Comparison of ENCODE assay signal across 23 cellular contexts in genomic region chr19:6226012-6226411, GRCh38.
"Had no signal": no experiment of that assay in that cellular context is flagged by ENCODE, and none has a peak within 500 bp of the region (broad histone marks: within the 10 kb centered on the region; RNA-seq: fewer than 3 reads in every experiment).

No MANE protein-coding gene starts in this region.

- ATAC-seq: activated CD4-positive, alpha-beta T cell treated with anti-CD3 and anti-CD28 coated beads for 36 hours; activated T-cell treated with anti-CD3 and anti-CD28 coated beads, Interleukin-2, amount 50 U/mL, for 72 hours; foreskin keratinocyte; left lobe of liver; naive thymus-derived CD8-positive, alpha-beta T cell; stimulated activated memory B cell treated with anti-CD40 and anti-IgM and Interleukin-4, amounts not matched to agents 10 μg/mL and 1 μg/mL and 100 μg/mL, for 72 hours had no signal

- H3K9me3 Mint-ChIP-seq: activated B cell treated with CpG ODN at 0.5 μM for 24 hours; activated naive CD4-positive, alpha-beta T cell treated with anti-CD3 and anti-CD28 coated beads for 36 hours; activated naive CD8-positive, alpha-beta T cell treated with anti-CD3 and anti-CD28 coated beads, Interleukin-2, amount 10 ng/mL, durations not matched to agents 7 days and 5 days; activated T-cell treated with anti-CD3 and anti-CD28 coated beads, Interleukin-2, amount 50 U/mL, for 72 hours; dendritic cell treated with granulocyte-macrophage colony-stimulating factor and Interleukin-4, amounts not matched to agents 40 ng/mL and 50 ng/mL, for 4 days; immature natural killer cell; naive thymus-derived CD8-positive, alpha-beta T cell; stimulated activated memory B cell treated with anti-CD40 and anti-IgM and Interleukin-4, amounts not matched to agents 10 μg/mL and 1 μg/mL and 100 μg/mL, for 72 hours; T-helper 1 cell treated with Interleukin-12 subunit alpha and Interleukin-12 subunit beta and Interleukin-4 antibody, amounts not matched to agents 30 μg/mL and 1 μg/mL, for 36 hours had no signal

- H3K4me3 Mint-ChIP-seq: activated B cell treated with CpG ODN at 0.5 μM for 24 hours; activated CD4-positive, alpha-beta T cell treated with anti-CD3 and anti-CD28 coated beads for 36 hours; activated naive CD4-positive, alpha-beta T cell treated with anti-CD3 and anti-CD28 coated beads for 36 hours; activated naive CD8-positive, alpha-beta T cell treated with anti-CD3 and anti-CD28 coated beads, Interleukin-2, amount 10 ng/mL, durations not matched to agents 7 days and 5 days; activated T-cell treated with anti-CD3 and anti-CD28 coated beads, Interleukin-2, amount 50 U/mL, for 72 hours; dendritic cell treated with granulocyte-macrophage colony-stimulating factor and Interleukin-4, amounts not matched to agents 40 ng/mL and 50 ng/mL, for 4 days; immature natural killer cell; naive thymus-derived CD8-positive, alpha-beta T cell; stimulated activated memory B cell treated with anti-CD40 and anti-IgM and Interleukin-4, amounts not matched to agents 10 μg/mL and 1 μg/mL and 100 μg/mL, for 72 hours; T-helper 1 cell treated with Interleukin-12 subunit alpha and Interleukin-12 subunit beta and Interleukin-4 antibody, amounts not matched to agents 30 μg/mL and 1 μg/mL, for 36 hours had no signal

- H3K4me1 Mint-ChIP-seq: activated B cell treated with CpG ODN at 0.5 μM for 24 hours had no signal

- H3K27ac Mint-ChIP-seq: activated B cell treated with CpG ODN at 0.5 μM for 24 hours; activated CD4-positive, alpha-beta T cell treated with anti-CD3 and anti-CD28 coated beads for 36 hours; activated naive CD4-positive, alpha-beta T cell treated with anti-CD3 and anti-CD28 coated beads for 36 hours; activated naive CD8-positive, alpha-beta T cell treated with anti-CD3 and anti-CD28 coated beads, Interleukin-2, amount 10 ng/mL, durations not matched to agents 7 days and 5 days; activated T-cell treated with anti-CD3 and anti-CD28 coated beads, Interleukin-2, amount 50 U/mL, for 72 hours; dendritic cell treated with granulocyte-macrophage colony-stimulating factor and Interleukin-4, amounts not matched to agents 40 ng/mL and 50 ng/mL, for 4 days; immature natural killer cell; stimulated activated memory B cell treated with anti-CD40 and anti-IgM and Interleukin-4, amounts not matched to agents 10 μg/mL and 1 μg/mL and 100 μg/mL, for 72 hours; T-helper 1 cell treated with Interleukin-12 subunit alpha and Interleukin-12 subunit beta and Interleukin-4 antibody, amounts not matched to agents 30 μg/mL and 1 μg/mL, for 36 hours had no signal

- H3K27me3 Mint-ChIP-seq: activated B cell treated with CpG ODN at 0.5 μM for 24 hours; activated CD4-positive, alpha-beta T cell treated with anti-CD3 and anti-CD28 coated beads for 36 hours; activated naive CD8-positive, alpha-beta T cell treated with anti-CD3 and anti-CD28 coated beads, Interleukin-2, amount 10 ng/mL, durations not matched to agents 7 days and 5 days; dendritic cell treated with granulocyte-macrophage colony-stimulating factor and Interleukin-4, amounts not matched to agents 40 ng/mL and 50 ng/mL, for 4 days; naive thymus-derived CD8-positive, alpha-beta T cell; stimulated activated memory B cell treated with anti-CD40 and anti-IgM and Interleukin-4, amounts not matched to agents 10 μg/mL and 1 μg/mL and 100 μg/mL, for 72 hours had no signal

- FAIRE-seq: endometrium had no signal

- DNase-seq: activated B cell treated with CpG ODN at 0.5 μM for 24 hours; activated CD4-positive, alpha-beta T cell treated with anti-CD3 and anti-CD28 coated beads for 36 hours; activated CD4-positive, alpha-beta T cell treated with anti-CD3 and anti-CD28 coated beads, Interleukin-2, amount 50 U/mL, for 48 hours; activated CD8-positive, alpha-beta memory T cell treated with anti-CD3 and anti-CD28 coated beads, Interleukin-2, amount 50 U/mL, for 48 hours; activated effector memory CD4-positive, alpha-beta T cell treated with Interleukin-2 at 50 U/mL for 16 hours; activated naive CD4-positive, alpha-beta T cell treated with anti-CD3 and anti-CD28 coated beads for 36 hours; activated naive CD8-positive, alpha-beta T cell treated with anti-CD3 and anti-CD28 coated beads, Interleukin-2, amount 10 ng/mL, durations not matched to agents 7 days and 5 days; activated T-cell treated with anti-CD3 and anti-CD28 coated beads, Interleukin-2, amount 50 U/mL, for 72 hours; amniotic stem cell; effector CD4-positive, alpha-beta T cell; erythroblast; foreskin keratinocyte; immature natural killer cell; stimulated activated CD4-positive, alpha-beta T cell treated with anti-CD3 and anti-CD28 coated beads, Interleukin-2, amount 100 ng/mL, for 24 hours; stomach; T1000; transverse colon had no signal
